17 cellular contexts compared by ENCODE assay signal in genomic region chr14:91220581-91221000, GRCh38. TPM values are rescaled to one million over a fixed set of nuclear protein-coding genes. Genes with fewer than 3 reads are reported as not detected.
DNase-seq lines count a peak whose midpoint lies in the region; ATAC-seq and TF ChIP-seq lines count a peak whose summit lies in the region.
"Had no signal": no experiment of that assay in that cellular context is flagged by ENCODE, and none has a peak within 500 bp of the region (broad histone marks: within the 10 kb centered on the region; RNA-seq: fewer than 3 reads in every experiment).

No MANE protein-coding gene starts in this region.

- DNase-seq in activated T-cell treated with anti-CD3 and anti-CD28 coated beads, Interleukin-2, amount 50 U/mL, for 24 hours: no peak
- DNase-seq in activated T-cell treated with anti-CD3 and anti-CD28 coated beads, Interleukin-2, amount 50 U/mL, for 4 hours: no peak
- DNase-seq in T-cell (no peak), suprapubic skin (ENCODE audit: low spot score in 2 of 2) (no peak), superior temporal gyrus (ENCODE audit: extremely low spot score) (no peak)
- DNase-seq: activated CD4-positive, alpha-beta T cell treated with anti-CD3 and anti-CD28 coated beads, Interleukin-2, amount 10 ng/mL, durations not matched to agents 24 days and 14 days; CD8-positive, alpha-beta T cell; H9; naive B cell; psoas muscle; stimulated activated CD4-positive, alpha-beta T cell treated with anti-CD3 and anti-CD28 coated beads, Interleukin-12 subunit alpha, Interleukin-12 subunit beta, amount 100 ng/mL, for 4 hours; stimulated activated naive CD4-positive, alpha-beta T cell; uterus had no signal

- H3K4me1 Mint-ChIP-seq in activated T-cell treated with anti-CD3 and anti-CD28 coated beads, Interleukin-2, amount 50 U/mL, for 24 hours (ENCODE audit: low read depth): peaks cover 54% of the 10 kb centered on the region
- peaks cover 47% of the 10 kb centered on the region for H3K4me1 Mint-ChIP-seq in activated T-cell treated with anti-CD3 and anti-CD28 coated beads, Interleukin-2, amount 50 U/mL, for 4 hours (ENCODE audit: low read depth)
- peaks cover 48 to 59% (median 51%) of the 10 kb centered on the region in 3 donors for H3K4me1 Mint-ChIP-seq in T-cell

- 100% methylated on average over 1 of the region's 9 CpGs; no CpG with 5 or more reads in 1 of the 2 donors for WGBS in gastroesophageal sphincter (ENCODE audit: low coverage in 1 of 2), 2 donors
- WGBS in suprapubic skin: 50% methylated on average over 7 of the region's 9 CpGs

- TF ChIP-seq EP300 in gastroesophageal sphincter (IDR thresholded peaks at IDR 0.05) (no peak), suprapubic skin (IDR thresholded peaks at IDR 0.05) (no peak)

- H3K36me3 Mint-ChIP-seq in activated T-cell treated with anti-CD3 and anti-CD28 coated beads, Interleukin-2, amount 50 U/mL, for 24 hours (ENCODE audit: low read depth): peaks cover 88% of the 10 kb centered on the region
- H3K36me3 Mint-ChIP-seq in activated T-cell treated with anti-CD3 and anti-CD28 coated beads, Interleukin-2, amount 50 U/mL, for 4 hours (ENCODE audit: insufficient read depth): peaks cover 36% of the 10 kb centered on the region
- H3K36me3 Mint-ChIP-seq in T-cell: peaks cover 72% of the 10 kb centered on the region

- H3K9me3 Mint-ChIP-seq in activated T-cell treated with anti-CD3 and anti-CD28 coated beads, Interleukin-2, amount 50 U/mL, for 24 hours: peaks cover 17% of the 10 kb centered on the region
- H3K9me3 Mint-ChIP-seq in activated T-cell treated with anti-CD3 and anti-CD28 coated beads, Interleukin-2, amount 50 U/mL, for 4 hours: peaks cover 10% of the 10 kb centered on the region
- H3K9me3 Mint-ChIP-seq in T-cell: peaks cover 0 to 5% (median 0%) of the 10 kb centered on the region in 3 donors
- H3K9me3 Mint-ChIP-seq: CD8-positive, alpha-beta T cell; H9; naive B cell had no signal

- no peaks in the 10 kb centered on the region for H3K27me3 Mint-ChIP-seq in activated T-cell treated with anti-CD3 and anti-CD28 coated beads, Interleukin-2, amount 50 U/mL, for 24 hours
- no peaks in the 10 kb centered on the region for H3K27me3 Mint-ChIP-seq in activated T-cell treated with anti-CD3 and anti-CD28 coated beads, Interleukin-2, amount 50 U/mL, for 4 hours (ENCODE audit: low read depth)
- H3K27me3 Mint-ChIP-seq in T-cell: no peaks in the 10 kb centered on the region
- H3K27me3 Mint-ChIP-seq: activated CD4-positive, alpha-beta T cell treated with anti-CD3 and anti-CD28 coated beads, Interleukin-2, amount 10 ng/mL, durations not matched to agents 24 days and 14 days; naive B cell had no signal

- POLR2A ChIA-PET in T-cell (lab: Charles Lee): no interaction called here

- ATAC-seq in activated T-cell treated with anti-CD3 and anti-CD28 coated beads, Interleukin-2, amount 50 U/mL, for 4 hours: no peak
- ATAC-seq in T-cell (replicated peaks in 1 of 4) (no peak), gastroesophageal sphincter (peak; percentile 48), GM19452 (IDR thresholded peaks at IDR 0.05; ENCODE audit: unreplicated experiment) (no peak), GM21786 (IDR thresholded peaks at IDR 0.05; ENCODE audit: unreplicated experiment) (no peak)
- ATAC-seq: CD8-positive, alpha-beta T cell; GM12878; psoas muscle had no signal

- TF ChIP-seq POLR2A in gastroesophageal sphincter (IDR thresholded peaks at IDR 0.05): no peak
- no peak for TF ChIP-seq POLR2A in suprapubic skin (IDR thresholded peaks at IDR 0.05)

- CTCF ChIA-PET in T-cell (lab: Charles Lee): no interaction called here

- TF ChIP-seq CTCF in gastroesophageal sphincter (IDR thresholded peaks at IDR 0.05) (no peak), suprapubic skin (IDR thresholded peaks at IDR 0.05) (no peak)

- no peaks in the 10 kb centered on the region for H3K9me3 ChIP-seq in gastroesophageal sphincter
- no peaks in the 10 kb centered on the region for H3K9me3 ChIP-seq in suprapubic skin
- H3K9me3 ChIP-seq: psoas muscle, uterus had no signal

- H3K27me3 ChIP-seq in gastroesophageal sphincter (no peaks in the 10 kb centered on the region), suprapubic skin (no peaks in the 10 kb centered on the region)
- H3K27me3 ChIP-seq: uterus had no signal

- H3K4me3 ChIP-seq in gastroesophageal sphincter (no peak overlapping the region), suprapubic skin (no peak overlapping the region)
- H3K4me3 ChIP-seq: GM12878, psoas muscle, uterus had no signal

- peaks cover 0 to 94% of the 10 kb centered on the region in 2 donors for H3K36me3 ChIP-seq in gastroesophageal sphincter
- peaks cover 45% of the 10 kb centered on the region for H3K36me3 ChIP-seq in suprapubic skin
- H3K36me3 ChIP-seq: uterus had no signal

- H3K27ac ChIP-seq in gastroesophageal sphincter (peak overlapping the region in 3 of 4 donors; percentile 11 to 49 (median 41)), suprapubic skin (peak overlapping the region; percentile 80)
- H3K27ac ChIP-seq: psoas muscle had no signal

- H3K27ac Mint-ChIP-seq in activated T-cell treated with anti-CD3 and anti-CD28 coated beads, Interleukin-2, amount 50 U/mL, for 24 hours: peak overlapping the region; percentile 52
- H3K27ac Mint-ChIP-seq in T-cell: peak overlapping the region; percentile 16 to 48
- H3K27ac Mint-ChIP-seq: CD8-positive, alpha-beta T cell; H9 had no signal

- H3K4me1 ChIP-seq in gastroesophageal sphincter (peaks cover 0 to 18% (median 0%) of the 10 kb centered on the region in 3 donors), suprapubic skin (peaks cover 26% of the 10 kb centered on the region)
- H3K4me1 ChIP-seq: psoas muscle, uterus had no signal

- no peak overlapping the region for H3K4me3 Mint-ChIP-seq in activated T-cell treated with anti-CD3 and anti-CD28 coated beads, Interleukin-2, amount 50 U/mL, for 24 hours
- H3K4me3 Mint-ChIP-seq in activated T-cell treated with anti-CD3 and anti-CD28 coated beads, Interleukin-2, amount 50 U/mL, for 4 hours: no peak overlapping the region
- no peak overlapping the region for H3K4me3 Mint-ChIP-seq in T-cell
- H3K4me3 Mint-ChIP-seq: activated CD4-positive, alpha-beta T cell treated with anti-CD3 and anti-CD28 coated beads, Interleukin-2, amount 10 ng/mL, durations not matched to agents 24 days and 14 days; CD8-positive, alpha-beta T cell; H9; naive B cell had no signal

RNA-seq across cellular contexts. Expression of gene GPR68, which starts 23.9 kb away (rescaled TPM):
- total RNA-seq in activated T-cell treated with anti-CD3 and anti-CD28 coated beads, Interleukin-2, amount 50 U/mL, for 4 hours: 1 to 10 TPM; 4.1 to 6.1 (median 6.0) TPM
- total RNA-seq in T-cell (10 to 100 TPM in 3 of 5 donors, 1 to 10 TPM in 2; 3.0 to 16.4 (median 10.0) TPM), gastroesophageal sphincter (10 to 100 TPM in 1 of 4 donors, 1 to 10 TPM in 3; 1.8 to 10.3 (median 3.0) TPM), suprapubic skin (1 to 10 TPM in 3 of 4 donors, under 1 TPM in 1; 0.95 to 4.3 (median 1.6) TPM)
